10 cellular contexts compared by ENCODE assay signal in the genomic region with DNA sequence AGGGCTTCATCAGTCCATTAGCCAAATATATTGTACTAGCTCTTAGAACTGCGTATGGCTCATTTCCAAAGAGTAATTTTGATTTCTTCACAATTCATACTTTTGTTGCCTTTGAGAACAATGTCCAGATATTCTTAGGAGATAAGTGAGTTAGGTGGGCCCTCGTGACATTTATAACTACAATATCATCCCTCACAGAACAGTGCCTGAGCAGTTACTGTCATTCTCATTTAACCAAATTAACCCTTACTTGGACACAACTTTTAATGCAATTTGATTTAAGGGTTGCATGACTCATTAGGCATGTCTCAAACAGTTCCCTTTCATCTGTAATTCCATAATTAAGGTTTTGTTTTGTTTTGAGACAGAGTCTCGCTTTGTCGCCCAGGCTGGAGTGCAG.
"Had no signal": no experiment of that assay in that cellular context is flagged by ENCODE, and none has a peak within 500 bp of the region (broad histone marks: within the 10 kb centered on the region; RNA-seq: fewer than 3 reads in every experiment).

No MANE protein-coding gene starts in this region.

- DNase-seq: GM23248, GOT3, H7, KBM-7 had no signal

- H3K4me2 ChIP-seq: KMS-11 had no signal

- H3K36me3 ChIP-seq: HAP-1 had no signal

- H3K27ac ChIP-seq: GM23248, HL-60, KMS-11 had no signal

- H3K4me1 Mint-ChIP-seq: IgD-negative memory B cell had no signal

- ATAC-seq: HCT116, HepG2 had no signal

- H2AFZ ChIP-seq: GM23248 had no signal

- H3K36me3 Mint-ChIP-seq: IgD-negative memory B cell had no signal

- H3K9me3 ChIP-seq: HAP-1 had no signal

- H3K4me1 ChIP-seq: HAP-1 had no signal

- H3K9ac ChIP-seq: GM23248, KMS-11 had no signal

- H3K27ac Mint-ChIP-seq: IgD-negative memory B cell had no signal

- H3K4me3 ChIP-seq: GM23248, HAP-1 had no signal

- H3K4me3 Mint-ChIP-seq: IgD-negative memory B cell had no signal
